Comparison of ENCODE assay signal across 18 cellular contexts in genomic region chr11:72696866-72697428, GRCh38. TPM values are rescaled to one million over a fixed set of nuclear protein-coding genes. Genes with fewer than 3 reads are reported as not detected.
DNase-seq lines count a peak whose midpoint lies in the region; ATAC-seq, FAIRE-seq and TF ChIP-seq lines count a peak whose summit lies in the region.
"Had no signal": no experiment of that assay in that cellular context is flagged by ENCODE, and none has a peak within 500 bp of the region (broad histone marks: within the 10 kb centered on the region; RNA-seq: fewer than 3 reads in every experiment).

No MANE protein-coding gene starts in this region.

- H3K4me1 Mint-ChIP-seq in MCF 10A (ENCODE audit: insufficient read depth, unreplicated experiment): no peaks in the 10 kb centered on the region

- no peak overlapping the region for H3K27ac Mint-ChIP-seq in MCF 10A (ENCODE audit: low read depth, unreplicated experiment)
- H3K27ac Mint-ChIP-seq: activated naive CD8-positive, alpha-beta T cell; CD8-positive, alpha-beta T cell had no signal

- H3K4me2 ChIP-seq in mesendoderm (ENCODE audit: low read length): no peak overlapping the region
- no peak overlapping the region for H3K4me2 ChIP-seq in MM.1S (ENCODE audit: low read depth, low read length)

- H3K4me3 ChIP-seq in breast epithelium (no peak overlapping the region), mesendoderm (ENCODE audit: low read length) (no peak overlapping the region), vagina (no peak overlapping the region), MM.1S (ENCODE audit: low read length) (no peak overlapping the region)

- H3K27ac ChIP-seq in breast epithelium (peak overlapping the region; percentile 17 to 78), foreskin keratinocyte (no peak overlapping the region), mesendoderm (ENCODE audit: low read depth, low read length) (no peak overlapping the region), vagina (peak overlapping the region; percentile 33), MM.1S (ENCODE audit: low read length) (no peak overlapping the region)
- H3K27ac ChIP-seq: WERI-Rb-1 had no signal

- H3K36me3 ChIP-seq in breast epithelium (peaks cover 11% of the 10 kb centered on the region), mesendoderm (ENCODE audit: control insufficient read depth, insufficient read depth, low read length) (peaks cover 33% of the 10 kb centered on the region), vagina (peaks cover 4 to 90% of the 10 kb centered on the region in 2 donors), MM.1S (replicated peaks; ENCODE audit: insufficient read depth, low read length) (no peaks in the 10 kb centered on the region)

- H3K79me1 ChIP-seq in mesendoderm (ENCODE audit: low read length): no peaks in the 10 kb centered on the region

- no peak overlapping the region for H4K8ac ChIP-seq in mesendoderm (ENCODE audit: low read depth, low read length)

- FAIRE-seq in GM12892 (lab: Jason Lieb, UNC): no peak
- FAIRE-seq: GM19239 had no signal

- H4K5ac ChIP-seq in mesendoderm (ENCODE audit: low read length): no peak overlapping the region

- no peak overlapping the region for H2BK5ac ChIP-seq in mesendoderm (ENCODE audit: low read length)

- no peaks in the 10 kb centered on the region for H3K9me3 Mint-ChIP-seq in MCF 10A (ENCODE audit: unreplicated experiment)
- H3K9me3 Mint-ChIP-seq: CD8-positive, alpha-beta T cell had no signal

- H3K9ac ChIP-seq in mesendoderm (ENCODE audit: low read length): no peak overlapping the region
- H3K9ac ChIP-seq in MM.1S (ENCODE audit: low read length): no peak overlapping the region

- TF ChIP-seq POLR2A in breast epithelium (IDR thresholded peaks at IDR 0.05) (no peak), vagina (IDR thresholded peaks at IDR 0.05) (no peak), GM12892 (IDR thresholded peaks at IDR 0.05; ENCODE audit: low read depth, low read length) (no peak)

- POLR2A ChIA-PET in MCF 10A (lab: Yijun Ruan, JAX): no interaction called here

- H3K27me3 Mint-ChIP-seq in MCF 10A (ENCODE audit: insufficient read depth, unreplicated experiment): no peaks in the 10 kb centered on the region
- H3K27me3 Mint-ChIP-seq: activated naive CD8-positive, alpha-beta T cell had no signal

- BruUV-seq in MCF 10A (replicated peaks; lab: Mats Ljungman, UMichigan): no TSS peak

- CTCF ChIA-PET in MCF 10A (lab: Yijun Ruan, JAX): no interaction called here

- no peak overlapping the region for H2AFZ ChIP-seq in MM.1S (ENCODE audit: low read length)

- DNase-seq in breast epithelium (ENCODE audit: low spot score in 2 of 2) (no peak), MCF 10A (ENCODE audit: unreplicated experiment) (no peak), foreskin keratinocyte (no peak), mesendoderm (peak; percentile 59), vagina (ENCODE audit: extremely low spot score in 2 of 2) (no peak), GM12892 (ENCODE audit: insufficient read length) (no peak), MM.1S (no peak), DMS79 (lab: John Stamatoyannopoulos, UW) (no peak)
- DNase-seq: activated CD8-positive, alpha-beta memory T cell treated with anti-CD3 and anti-CD28 coated beads, Interleukin-2, amount 50 U/mL, for 48 hours; caudate nucleus; CD8-positive, alpha-beta T cell; KG1; NCI-H1417; posterior cingulate gyrus; WERI-Rb-1 had no signal

- H2BK15ac ChIP-seq in mesendoderm (replicated peaks; ENCODE audit: low read depth): no peak overlapping the region

- H3K9me2 ChIP-seq in MM.1S (replicated peaks; ENCODE audit: insufficient read depth, low read length): no peaks in the 10 kb centered on the region

- WGBS in mesendoderm (ENCODE audit: extremely low coverage, insufficient coverage, low lambda C conversion rate): no CpG with 5 or more reads among the region's 39 CpGs

- H3K4me3 Mint-ChIP-seq in MCF 10A (ENCODE audit: unreplicated experiment): no peak overlapping the region
- H3K4me3 Mint-ChIP-seq: activated naive CD8-positive, alpha-beta T cell; CD8-positive, alpha-beta T cell had no signal

- no peak overlapping the region for H2BK120ac ChIP-seq in mesendoderm (ENCODE audit: low read depth, low read length)

- H3K36me3 Mint-ChIP-seq in MCF 10A (ENCODE audit: insufficient read depth, unreplicated experiment): peaks cover 52% of the 10 kb centered on the region

- H3K18ac ChIP-seq in mesendoderm (ENCODE audit: low read length): no peak overlapping the region

- H3K56ac ChIP-seq in mesendoderm (ENCODE audit: low read length): no peak overlapping the region

- H3K23ac ChIP-seq in mesendoderm (ENCODE audit: low read length): no peak overlapping the region

- no peak overlapping the region for H2AK5ac ChIP-seq in mesendoderm (ENCODE audit: low read length)

- no peaks in the 10 kb centered on the region for H4K20me1 ChIP-seq in MM.1S (ENCODE audit: insufficient read depth, low read length)

- peak; percentile 77 for ATAC-seq in foreskin keratinocyte
- ATAC-seq: CD8-positive, alpha-beta T cell had no signal

- H3K4me1 ChIP-seq in breast epithelium: no peaks in the 10 kb centered on the region
- no peaks in the 10 kb centered on the region for H3K4me1 ChIP-seq in foreskin keratinocyte
- H3K4me1 ChIP-seq in mesendoderm (ENCODE audit: control insufficient read depth, low read depth, low read length): peaks cover 4% of the 10 kb centered on the region
- H3K4me1 ChIP-seq in vagina: peaks cover 10% of the 10 kb centered on the region
- no peaks in the 10 kb centered on the region for H3K4me1 ChIP-seq in MM.1S (ENCODE audit: low read length)

- no peaks in the 10 kb centered on the region for H3K27me3 ChIP-seq in breast epithelium
- H3K27me3 ChIP-seq in foreskin keratinocyte: no peaks in the 10 kb centered on the region
- no peaks in the 10 kb centered on the region for H3K27me3 ChIP-seq in mesendoderm (ENCODE audit: insufficient read depth, low read length, poor library complexity)
- no peaks in the 10 kb centered on the region for H3K27me3 ChIP-seq in vagina
- H3K27me3 ChIP-seq in MM.1S (replicated peaks; ENCODE audit: insufficient read depth, low read length): no peaks in the 10 kb centered on the region

- TF ChIP-seq CTCF in breast epithelium (IDR thresholded peaks at IDR 0.05) (no peak), MCF 10A (IDR thresholded peaks at IDR 0.05; ENCODE audit: unreplicated experiment) (no peak), foreskin keratinocyte (conservative IDR thresholded peaks at IDR 0.05) (no peak), vagina (IDR thresholded peaks at IDR 0.05) (no peak), MM.1S (IDR thresholded peaks at IDR 0.05; ENCODE audit: low read length) (no peak)

- intact Hi-C loops in breast epithelium (cut with DNase I; ENCODE audit: low total_unique reads) (no loop called here), MCF 10A (cut with micrococcal nuclease) (no loop called here), vagina (cut with DNase I) (no loop called here)

- H3F3A ChIP-seq in MM.1S (ENCODE audit: insufficient read depth, low read length): no peaks in the 10 kb centered on the region

- H3K9me3 ChIP-seq in breast epithelium (no peaks in the 10 kb centered on the region), vagina (no peaks in the 10 kb centered on the region), MM.1S (replicated peaks; ENCODE audit: insufficient read depth, low read length) (no peaks in the 10 kb centered on the region)

- H3K79me2 ChIP-seq in mesendoderm (ENCODE audit: control insufficient read depth, insufficient read depth, low read length): no peaks in the 10 kb centered on the region
- H3K79me2 ChIP-seq in MM.1S (ENCODE audit: low read length): no peaks in the 10 kb centered on the region

- H3K4ac ChIP-seq in mesendoderm (ENCODE audit: low read depth, low read length): no peak overlapping the region

RNA-seq across cellular contexts. Expression of gene PDE2A, which starts 22.7 kb away (rescaled TPM):
- total RNA-seq in breast epithelium (10 to 100 TPM; 23.7 to 85.9 (median 67.0) TPM), MCF 10A (2022) (1.9 and 3.3 TPM in 2 replicates), foreskin keratinocyte (1.4 and 1.8 TPM in 2 replicates), vagina (57.0 TPM)
- polyA plus RNA-seq in foreskin keratinocyte: 1.2 and 1.4 TPM in 2 replicates
- polyA plus RNA-seq in mesendoderm (2013, experiment 1 of 2): 3.9 TPM
- polyA plus RNA-seq in mesendoderm (2013, experiment 2 of 2): 4.0 TPM
- 1.7 TPM for polyA plus RNA-seq in GM12892 (2012; ENCODE audit: missing spikeins)
- total RNA-seq: G401 had no signal

RNA-seq across cellular contexts. Expression of gene ARAP1, which starts 55.3 kb away (rescaled TPM):
- 100 to 1,000 TPM in 1 of 3 donors, 10 to 100 TPM in 2; 85.9 to 109 (median 97.0) TPM for total RNA-seq in breast epithelium
- total RNA-seq in MCF 10A (2022): 47.0 and 47.6 TPM in 2 replicates
- total RNA-seq in foreskin keratinocyte: 50.2 and 51.8 TPM in 2 replicates
- 38.5 and 40.3 TPM in 2 replicates for polyA plus RNA-seq in foreskin keratinocyte
- 29.0 TPM for polyA plus RNA-seq in mesendoderm (2013, experiment 1 of 2)
- 27.5 TPM for polyA plus RNA-seq in mesendoderm (2013, experiment 2 of 2)
- total RNA-seq in vagina: 59.2 TPM
- 48.4 TPM for polyA plus RNA-seq in GM12892 (2012; ENCODE audit: missing spikeins)

Comparison
In these comparisons a context has a peak if more than half of its experiments do, and no peak if none do; other contexts are left out.
1. H3K27ac ChIP-seq: peak in breast epithelium (2 of 2) and vagina (single experiment); none in foreskin keratinocyte (single experiment), mesendoderm (single experiment) and MM.1S (single experiment).